In the genomic region with DNA sequence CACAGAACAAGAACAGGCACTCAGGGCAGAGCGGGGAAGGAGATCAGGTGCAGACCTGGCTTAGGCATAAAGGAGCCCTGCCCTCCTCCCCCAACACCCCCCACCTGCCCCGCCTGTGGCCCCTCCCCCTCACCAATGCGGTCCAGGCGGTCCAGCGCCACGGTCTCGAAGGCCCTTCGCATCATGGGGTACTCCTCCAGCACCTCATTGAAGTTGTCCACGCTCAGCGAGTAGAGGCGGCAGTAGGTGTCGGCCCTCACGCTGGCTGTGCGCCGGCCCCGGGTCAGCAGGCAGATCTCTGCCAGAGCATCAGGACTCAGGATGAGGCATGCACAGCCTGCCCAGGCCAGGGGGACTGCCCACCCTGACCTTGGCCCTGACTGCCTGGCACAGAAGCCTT, we compare ENCODE assay signal across 27 cellular contexts. TPM values are rescaled to one million over a fixed set of nuclear protein-coding genes. Genes with fewer than 3 reads are reported as not detected.
"Had no signal": no experiment of that assay in that cellular context is flagged by ENCODE, and none has a peak within 500 bp of the region (broad histone marks: within the 10 kb centered on the region; RNA-seq: fewer than 3 reads in every experiment).

No MANE protein-coding gene starts in this region.

- H3K36me3 ChIP-seq: breast epithelium, colonic mucosa, esophagus squamous epithelium, left lung, pancreas, thoracic aorta, vagina had no signal

- DNase-seq: activated CD4-positive, alpha-beta memory T cell treated with anti-CD3 and anti-CD28 coated beads for 36 hours; activated CD4-positive, alpha-beta T cell treated with anti-CD3 and anti-CD28 coated beads, Interleukin-2, amount 10 ng/mL, durations not matched to agents 24 days and 14 days; activated CD4-positive, CD25-positive, alpha-beta regulatory T cell treated with anti-CD3 and anti-CD28 coated beads, Interleukin-2, amount 50 U/mL, for 72 hours; activated CD8-positive, alpha-beta memory T cell treated with anti-CD3 and anti-CD28 coated beads, Interleukin-2, amount 50 U/mL, for 4 hours; activated gamma-delta T cell treated with Interleukin-2 at 50 U/mL for 16 hours; activated T-cell treated with anti-CD3 and anti-CD28 coated beads, Interleukin-2, amount 50 U/mL, for 1 hour; colonic mucosa; effector CD8-positive, alpha-beta T cell; esophagus squamous epithelium; foreskin melanocyte; left lung; nephron progenitor cell; stimulated activated CD4-positive, alpha-beta T cell treated with anti-CD3 and anti-CD28 coated beads, Interleukin-12 subunit alpha, Interleukin-12 subunit beta, amount 100 ng/mL, for 4 hours; stimulated activated CD4-positive, alpha-beta T cell treated with anti-CD3 and anti-CD28 coated beads, Interleukin-4, amount 100 ng/mL, for 1 hour; stimulated activated naive CD8-positive, alpha-beta T cell treated with anti-CD3 and anti-CD28 coated beads, Interleukin-15, Interleukin-2, amounts not matched to agents 100 U/mL and 50 U/mL, for 24 hours; T-helper 2 cell; trophoblast cell had no signal

- H3K4me1 ChIP-seq: breast epithelium, colonic mucosa, esophagus squamous epithelium, left lung, pancreas, psoas muscle, vagina had no signal

- H3K27me3 ChIP-seq: colonic mucosa, pancreas, vagina had no signal

- H3K27ac ChIP-seq: breast epithelium, colonic mucosa, epithelial cell of prostate, esophagus squamous epithelium, left lung, pancreas, psoas muscle, thoracic aorta, vagina had no signal

- H3K9me3 ChIP-seq: breast epithelium, colonic mucosa, esophagus squamous epithelium, left lung, pancreas, psoas muscle, thoracic aorta, vagina had no signal

- H3K4me3 ChIP-seq: breast epithelium, colonic mucosa, esophagus squamous epithelium, left lung, pancreas, psoas muscle, thoracic aorta, vagina had no signal

RNA-seq across cellular contexts. Expression of gene HCN4, which starts 44.8 kb away (rescaled TPM):
- total RNA-seq: activated CD4-positive, alpha-beta memory T cell treated with anti-CD3 and anti-CD28 coated beads for 36 hours; activated CD4-positive, alpha-beta T cell treated with anti-CD3 and anti-CD28 coated beads, Interleukin-2, amount 10 ng/mL, durations not matched to agents 24 days and 14 days; activated CD8-positive, alpha-beta memory T cell treated with anti-CD3 and anti-CD28 coated beads for 36 hours; activated T-helper 1 cell treated with anti-CD3 and anti-CD28 coated beads, Interleukin-12 subunit alpha, Interleukin-12 subunit beta, Interleukin-2, Interleukin-4 antibody, amounts not matched to agents 30 ng/mL and 10 ng/mL and 1 ng/mL, durations not matched to agents 14 hours and 24 hours and 36 hours; breast epithelium; dermis microvascular lymphatic vessel endothelial cell; esophagus squamous epithelium; lung microvascular endothelial cell; psoas muscle; thoracic aorta had no signal
